8 cellular contexts compared by ENCODE assay signal in the genomic region with DNA sequence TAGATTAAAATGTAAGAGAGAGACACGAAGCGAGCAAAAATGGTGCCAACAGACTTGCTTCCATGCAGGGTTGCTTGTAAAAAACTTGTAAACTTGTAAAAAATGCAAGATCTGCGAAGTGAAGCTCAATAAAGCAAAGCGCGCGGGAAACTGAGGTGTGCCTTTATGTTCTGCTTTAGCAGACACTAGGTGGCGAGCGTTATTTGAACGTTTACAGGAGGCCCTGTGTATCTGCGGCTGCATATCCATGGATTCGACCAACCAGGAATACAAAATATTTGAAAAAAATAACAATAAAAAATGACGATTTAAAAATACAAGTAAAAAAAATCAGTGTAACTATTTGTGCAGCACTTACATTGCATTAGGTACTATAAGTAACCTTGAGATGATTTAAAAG. TPM values are rescaled to one million over a fixed set of nuclear protein-coding genes. Genes with fewer than 3 reads are reported as not detected.
DNase-seq lines count a peak whose midpoint lies in the region; ATAC-seq, FAIRE-seq and TF ChIP-seq lines count a peak whose summit lies in the region.

No MANE protein-coding gene starts in this region.

- H3K4me1 ChIP-seq in right cardiac atrium (ENCODE audit: control insufficient read depth, insufficient read depth, low read length), result peaks cover 3% of the 10 kb centered on the region
- H3K4me1 ChIP-seq in endothelial cell of umbilical vein (ENCODE audit: control insufficient read depth, extremely low read depth, insufficient read depth, low read length), result peaks cover 16% of the 10 kb centered on the region

- intact Hi-C loops in right cardiac atrium (cut with DNase I) (loop anchor here (5.0 to 10.0 kb wide), 3 partner anchors 72 to 135 kb away; partner anchors contain the start of gene PTTG1IP (in 2 of the 4)), Right ventricle myocardium superior (cut with DNase I) (loop anchor here (5.0 kb wide), 1 partner anchor 77 kb away; no protein-coding TSS in a partner anchor), endothelial cell of umbilical vein (cut with micrococcal nuclease) (loop anchor here (2.0 kb wide), 2 partner anchors 75 to 133 kb away; no protein-coding TSS in a partner anchor)

- no peak overlapping the region for H2AFZ ChIP-seq in endothelial cell of umbilical vein (ENCODE audit: low read depth, low read length)

- TF ChIP-seq POLR2A in endothelial cell of umbilical vein (IDR thresholded peaks at IDR 0.05; ENCODE audit: low read depth, low read length), result no peak

- no peaks in the 10 kb centered on the region for H3K9me1 ChIP-seq in endothelial cell of umbilical vein (replicated peaks; ENCODE audit: control insufficient read depth, extremely low read depth, insufficient read depth, low read length)

- BruUV-seq in endothelial cell of umbilical vein (replicated peaks; lab: Mats Ljungman, UMichigan), result no TSS peak

- H3K4me3 ChIP-seq in right cardiac atrium (ENCODE audit: low read length) (peak overlapping the region; percentile 92), endothelial cell of umbilical vein (replicated peaks in 1 of 3; ENCODE audit: insufficient read depth in 1 of 3, low read depth in 1 of 3, low read length in 3 of 3) (peak overlapping the region in 1 of 3 experiments; percentile 97), retinal pigment epithelial cell (ENCODE audit: low read length) (peak overlapping the region; percentile 88)

- H3K27me3 ChIP-seq in right cardiac atrium (ENCODE audit: control insufficient read depth, insufficient read depth), result no peaks in the 10 kb centered on the region
- H3K27me3 ChIP-seq in endothelial cell of umbilical vein (ENCODE audit: control insufficient read depth in 2 of 2, insufficient read depth in 2 of 2, low read length in 2 of 2), result no peaks in the 10 kb centered on the region

- dilution Hi-C loops in endothelial cell of umbilical vein (cut with MboI; ENCODE audit: extremely low pct_ligation_motif_present, low sequenced_read_pairs), result no loop called here

- H3K27ac ChIP-seq in right cardiac atrium (ENCODE audit: low read length) (no peak overlapping the region), endothelial cell of umbilical vein (ENCODE audit: insufficient read depth, low read depth, low read length) (no peak overlapping the region)

- no peak for ATAC-seq in right cardiac atrium
- ATAC-seq in Right ventricle myocardium superior (ENCODE audit: poor library complexity), result no peak
- no peak for ATAC-seq in GM18519 (IDR thresholded peaks at IDR 0.05; ENCODE audit: low FRiP score, unreplicated experiment)
- ATAC-seq in HG02885 (IDR thresholded peaks at IDR 0.05; ENCODE audit: poor library complexity, unreplicated experiment), result no peak

- peaks cover 67% of the 10 kb centered on the region for H3K79me2 ChIP-seq in endothelial cell of umbilical vein (ENCODE audit: control insufficient read depth, insufficient read depth, low read length)

- DNase-seq in right cardiac atrium, result no peak
- DNase-seq in Right ventricle myocardium superior, result no peak
- DNase-seq in SK-MEL-5 (ENCODE audit: low read depth, low spot score), result peak; percentile 69
- peak; percentile 43 for DNase-seq in endothelial cell of umbilical vein (ENCODE audit: low read depth, low spot score)
- no peak for DNase-seq in retinal pigment epithelial cell (ENCODE audit: low read depth)
- no peak for DNase-seq in NCI-H1436 (lab: John Stamatoyannopoulos, UW)

- POLR2A ChIA-PET in endothelial cell of umbilical vein (lab: Charles Lee), result no interaction called here

- H3K9me3 ChIP-seq in right cardiac atrium (ENCODE audit: control insufficient read depth, low read length) (no peaks in the 10 kb centered on the region), endothelial cell of umbilical vein (replicated peaks; ENCODE audit: control insufficient read depth, insufficient read depth, low read length) (no peaks in the 10 kb centered on the region)

- in situ Hi-C loops in SK-MEL-5 (cut with HindIII; ENCODE audit: low pct_unique_long_range_greater_than_20kb, low sequenced_read_pairs), result no loop called here

- peak; percentile 70 for FAIRE-seq in endothelial cell of umbilical vein (lab: Jason Lieb, UNC)

- 56% methylated on average over 12 of the region's 12 CpGs for WGBS in right cardiac atrium

- H3K9ac ChIP-seq in endothelial cell of umbilical vein (replicated peaks; ENCODE audit: extremely low read depth, insufficient read depth, low read length), result peak overlapping the region; percentile 4

- H3K4me2 ChIP-seq in endothelial cell of umbilical vein (ENCODE audit: insufficient read depth, low read length), result peak overlapping the region; percentile 92

- peaks cover 2 to 6% of the 10 kb centered on the region in 2 experiments for H3K36me3 ChIP-seq in endothelial cell of umbilical vein (ENCODE audit: control insufficient read depth in 2 of 2, extremely low read depth in 1 of 2, insufficient read depth in 2 of 2, low read length in 2 of 2)

- TF ChIP-seq CTCF in endothelial cell of umbilical vein (IDR thresholded peaks at IDR 0.05; ENCODE audit: extremely low read depth in 1 of 2, insufficient read depth in 1 of 2, low read depth in 1 of 2, low read length in 2 of 2) (peak; percentile 26 to 37), retinal pigment epithelial cell (conservative IDR thresholded peaks at IDR 0.05; ENCODE audit: low read depth, low read length) (peak; percentile 44)

- CTCF ChIA-PET in endothelial cell of umbilical vein (lab: Charles Lee), result interaction anchor here (0.6 to 3.8 kb wide), 12 partner anchors 10 to 181 kb away, joined by 3 to 62 read pairs (median 6); partner anchors contain the start of gene SLX9

- H4K20me1 ChIP-seq in endothelial cell of umbilical vein (replicated peaks; ENCODE audit: control insufficient read depth, extremely low read depth, insufficient read depth, low read length), result peaks cover 2% of the 10 kb centered on the region

TF ChIP-seq in endothelial cell of umbilical vein, 7 proteins besides CTCF, POLR2A, EP300 and RAD21:
- TF ChIP-seq EZH2 (IDR thresholded peaks at IDR 0.05; ENCODE audit: borderline replicate concordance, low read depth, low read length, severe bottlenecking) (no peak), JUN (IDR thresholded peaks at IDR 0.05; ENCODE audit: borderline replicate concordance, insufficient read depth, insufficient read length, low read depth) (no peak), FOS (IDR thresholded peaks at IDR 0.05; ENCODE audit: borderline replicate concordance, insufficient read depth, low read length) (no peak), POLR2AphosphoS5 (IDR thresholded peaks at IDR 0.05; ENCODE audit: insufficient read depth, low read depth, low read length) (no peak), MYC (IDR thresholded peaks at IDR 0.05; ENCODE audit: low read depth, low read length) (no peak), GATA2 (IDR thresholded peaks at IDR 0.05; ENCODE audit: insufficient read depth, insufficient read length, low read depth, low read length) (no peak)
- TF ChIP-seq, protein P1, sequence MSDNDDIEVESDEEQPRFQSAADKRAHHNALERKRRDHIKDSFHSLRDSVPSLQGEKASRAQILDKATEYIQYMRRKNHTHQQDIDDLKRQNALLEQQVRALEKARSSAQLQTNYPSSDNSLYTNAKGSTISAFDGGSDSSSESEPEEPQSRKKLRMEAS (IDR thresholded peaks at IDR 0.05; ENCODE audit: insufficient read depth, insufficient read length), result no peak

RNA-seq across cellular contexts. Expression of gene UBE2G2, which starts 1.5 kb away (rescaled TPM):
- total RNA-seq in right cardiac atrium (10 to 100 TPM; 57.0 to 69.8 (median 64.7) TPM), Right ventricle myocardium superior (64.5 TPM), endothelial cell of umbilical vein (114 and 117 TPM in 2 replicates)
- polyA plus RNA-seq in right cardiac atrium (39.6 TPM), endothelial cell of umbilical vein (86.4 and 95.0 TPM in 2 replicates)
- 53.3 and 53.9 TPM in 2 replicates for total RNA-seq in SK-MEL-5 (2014; rRNA removed; shearing (Covaris generic))
- polyA plus RNA-seq in SK-MEL-5 (2015; cell fraction: cytosol; rRNA removed), result 43.2 and 63.9 TPM in 2 replicates
- polyA plus RNA-seq in SK-MEL-5 (2015; cell fraction: nucleus; rRNA removed), result 302 and 332 TPM in 2 replicates
- 90.1 and 97.5 TPM in 2 replicates for polyA plus RNA-seq in endothelial cell of umbilical vein (2011; cell fraction: cytosol; rRNA removed)
- polyA plus RNA-seq in endothelial cell of umbilical vein (2011; cell fraction: nucleus; rRNA removed), result 200 and 203 TPM in 2 replicates
- 126 and 142 TPM in 2 replicates for polyA plus RNA-seq in endothelial cell of umbilical vein (2012)
- polyA minus RNA-seq in endothelial cell of umbilical vein, result 158 TPM in 2 replicates
- 57.2 TPM for polyA minus RNA-seq in endothelial cell of umbilical vein (2011; cell fraction: cytosol; rRNA and poly(A)+ RNA removed)
- 87.5 and 102 TPM in 2 replicates for polyA minus RNA-seq in endothelial cell of umbilical vein (2011; cell fraction: nucleus; rRNA and poly(A)+ RNA removed)

RNA-seq across cellular contexts. Expression of gene SUMO3, which starts 17.8 kb away (rescaled TPM):
- 10 to 100 TPM; 74.4 to 87.8 (median 84.1) TPM for total RNA-seq in right cardiac atrium
- 53.3 TPM for polyA plus RNA-seq in right cardiac atrium
- 66.5 TPM for total RNA-seq in Right ventricle myocardium superior
- 34.2 and 36.0 TPM in 2 replicates for total RNA-seq in SK-MEL-5 (2014; rRNA removed; shearing (Covaris generic))
- polyA plus RNA-seq in SK-MEL-5 (2015; cell fraction: cytosol; rRNA removed), result 38.4 and 46.1 TPM in 2 replicates
- polyA plus RNA-seq in SK-MEL-5 (2015; cell fraction: nucleus; rRNA removed), result 4.0 and 5.4 TPM in 2 replicates
- 99.7 and 102 TPM in 2 replicates for total RNA-seq in endothelial cell of umbilical vein
- polyA plus RNA-seq in endothelial cell of umbilical vein, result 109 and 123 TPM in 2 replicates
- polyA plus RNA-seq in endothelial cell of umbilical vein (2011; cell fraction: cytosol; rRNA removed), result 115 and 130 TPM in 2 replicates
- 46.3 and 55.9 TPM in 2 replicates for polyA plus RNA-seq in endothelial cell of umbilical vein (2011; cell fraction: nucleus; rRNA removed)
- polyA plus RNA-seq in endothelial cell of umbilical vein (2012), result 107 and 137 TPM in 2 replicates
- polyA minus RNA-seq in endothelial cell of umbilical vein, result 79.8 and 101 TPM in 2 replicates
- 50.6 TPM for polyA minus RNA-seq in endothelial cell of umbilical vein (2011; cell fraction: cytosol; rRNA and poly(A)+ RNA removed)
- polyA minus RNA-seq in endothelial cell of umbilical vein (2011; cell fraction: nucleus; rRNA and poly(A)+ RNA removed), result 21.6 and 22.3 TPM in 2 replicates

Comparison
In these comparisons a context has a peak if more than half of its experiments do, and no peak if none do; other contexts are left out.
1. DNase-seq: peak in SK-MEL-5 (single experiment) and endothelial cell of umbilical vein (single experiment); none in right cardiac atrium (0 of 3), Right ventricle myocardium superior (single experiment), retinal pigment epithelial cell (single experiment) and NCI-H1436 (single experiment).